Comparison of ENCODE assay signal across 35 cellular contexts in the genomic region with DNA sequence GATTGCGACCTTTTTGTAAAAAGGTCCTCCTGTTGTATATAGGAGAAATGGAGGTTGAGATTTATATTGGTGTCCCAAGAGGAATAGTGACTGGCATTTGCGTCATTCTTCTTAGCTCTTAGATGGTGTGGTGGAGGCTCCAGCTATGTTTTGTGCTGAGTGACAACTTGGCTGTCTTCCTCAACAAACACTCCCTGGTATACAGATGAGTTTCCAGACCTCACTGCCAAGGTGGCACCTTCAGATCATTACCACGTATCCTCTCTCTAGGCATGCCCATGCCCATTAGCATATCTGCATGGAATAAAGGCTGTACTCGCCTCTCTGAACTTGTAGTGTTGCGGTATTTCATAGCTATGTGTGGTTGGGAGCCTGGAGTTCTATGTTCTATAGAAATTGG.
"Had no signal": no experiment of that assay in that cellular context is flagged by ENCODE, and none has a peak within 500 bp of the region (broad histone marks: within the 10 kb centered on the region; RNA-seq: fewer than 3 reads in every experiment).

No MANE protein-coding gene starts in this region.

- H3K9me3 ChIP-seq: adrenal gland, body of pancreas had no signal

- H3K4me3 Mint-ChIP-seq: activated naive CD4-positive, alpha-beta T cell treated with anti-CD3 and anti-CD28 coated beads for 36 hours; activated naive CD4-positive, alpha-beta T cell treated with anti-CD3 and anti-CD28 coated beads, Interleukin-2, amount 10 ng/mL, durations not matched to agents 7 days and 5 days; activated naive CD4-positive, alpha-beta T cell treated with anti-CD3 and anti-CD28 coated beads, Interleukin-2, amount 50 U/mL, for 24 hours; activated naive CD8-positive, alpha-beta T cell; activated naive CD8-positive, alpha-beta T cell treated with anti-CD3 and anti-CD28 coated beads for 36 hours; activated naive CD8-positive, alpha-beta T cell treated with anti-CD3 and anti-CD28 coated beads, Interleukin-2, amount 10 ng/mL, durations not matched to agents 7 days and 5 days; activated naive CD8-positive, alpha-beta T cell treated with anti-CD3 and anti-CD28 coated beads, Interleukin-2, amount 50 U/mL, for 24 hours; activated T-cell treated with anti-CD3 and anti-CD28 coated beads, Interleukin-2, amount 50 U/mL, for 24 hours; activated T-cell treated with anti-CD3 and anti-CD28 coated beads, Interleukin-2, amount 50 U/mL, for 72 hours; activated T-helper 1 cell treated with anti-CD3 and anti-CD28 coated beads, Interleukin-12 subunit alpha, Interleukin-12 subunit beta, Interleukin-2, Interleukin-4 antibody, amounts not matched to agents 30 ng/mL and 10 ng/mL and 1 ng/mL, durations not matched to agents 14 hours and 24 hours and 36 hours; activated T-helper 17 cell treated with anti-CD3 and anti-CD28 coated beads, Interleukin-2, amount 50 U/mL, for 72 hours; brain; central memory CD8-positive, alpha-beta T cell had no signal

- ATAC-seq: activated naive CD4-positive, alpha-beta T cell treated with anti-CD3 and anti-CD28 coated beads, Interleukin-2, amount 50 U/mL, for 72 hours; activated naive CD8-positive, alpha-beta T cell treated with anti-CD3 and anti-CD28 coated beads, Interleukin-2, amount 50 U/mL, for 24 hours; activated T-cell treated with anti-CD3 and anti-CD28 coated beads, Interleukin-2, amount 50 U/mL, for 72 hours; activated T-helper 17 cell treated with anti-CD3 and anti-CD28 coated beads, Interleukin-2, amount 50 U/mL, for 72 hours; body of pancreas had no signal

- H3K36me3 ChIP-seq: breast epithelium had no signal

- H3K4me3 ChIP-seq: adrenal gland, ascending aorta, body of pancreas, breast epithelium, cardiac muscle cell had no signal

- H3K4me1 ChIP-seq: adrenal gland, ascending aorta, body of pancreas, breast epithelium had no signal

- H3K27me3 ChIP-seq: adrenal gland, ascending aorta, body of pancreas, brain microvascular endothelial cell, breast epithelium, cardiac muscle cell had no signal

- H3K27ac ChIP-seq: adrenal gland, ascending aorta, body of pancreas, brain microvascular endothelial cell, breast epithelium, cardiac muscle cell had no signal

- DNase-seq: activated effector memory CD4-positive, alpha-beta T cell treated with anti-CD3 and anti-CD28 coated beads, Interleukin-2, amount 50 U/mL, for 16 hours; activated effector memory CD4-positive, alpha-beta T cell treated with Interleukin-2 at 50 U/mL for 16 hours; activated gamma-delta T cell; activated gamma-delta T cell treated with Interleukin-2 at 50 U/mL for 16 hours; activated naive CD4-positive, alpha-beta T cell; activated naive CD4-positive, alpha-beta T cell treated with anti-CD3 and anti-CD28 coated beads for 36 hours; activated naive CD4-positive, alpha-beta T cell treated with anti-CD3 and anti-CD28 coated beads, Interleukin-2, amount 10 ng/mL, durations not matched to agents 7 days and 5 days; activated naive CD4-positive, alpha-beta T cell treated with anti-CD3 and anti-CD28 coated beads, Interleukin-2, amount 50 U/mL, for 16 hours; activated naive CD4-positive, alpha-beta T cell treated with Interleukin-2 at 50 U/mL for 16 hours; activated naive CD8-positive, alpha-beta T cell treated with anti-CD3 and anti-CD28 coated beads for 36 hours; activated naive CD8-positive, alpha-beta T cell treated with anti-CD3 and anti-CD28 coated beads, Interleukin-2, amount 10 ng/mL, durations not matched to agents 7 days and 5 days; activated naive CD8-positive, alpha-beta T cell treated with anti-CD3 and anti-CD28 coated beads, Interleukin-2, amount 50 U/mL, for 24 hours; activated T-cell treated with anti-CD3 and anti-CD28 coated beads, Interleukin-2, amount 50 U/mL, for 1 hour; activated T-cell treated with anti-CD3 and anti-CD28 coated beads, Interleukin-2, amount 50 U/mL, for 24 hours; activated T-cell treated with anti-CD3 and anti-CD28 coated beads, Interleukin-2, amount 50 U/mL, for 48 hours; activated T-cell treated with anti-CD3 and anti-CD28 coated beads, Interleukin-2, amount 50 U/mL, for 72 hours; adrenal gland; amniotic stem cell; amygdala; aorta; body of pancreas; brain microvascular endothelial cell; caudate nucleus; central memory CD4-positive, alpha-beta T cell; cerebellar nuclear complex had no signal

- H3K4me1 Mint-ChIP-seq: activated naive CD4-positive, alpha-beta T cell treated with anti-CD3 and anti-CD28 coated beads, Interleukin-2, amount 10 ng/mL, durations not matched to agents 7 days and 5 days; activated naive CD4-positive, alpha-beta T cell treated with anti-CD3 and anti-CD28 coated beads, Interleukin-2, amount 50 U/mL, for 24 hours; activated naive CD8-positive, alpha-beta T cell treated with anti-CD3 and anti-CD28 coated beads for 36 hours; activated naive CD8-positive, alpha-beta T cell treated with anti-CD3 and anti-CD28 coated beads, Interleukin-2, amount 10 ng/mL, durations not matched to agents 7 days and 5 days; activated naive CD8-positive, alpha-beta T cell treated with anti-CD3 and anti-CD28 coated beads, Interleukin-2, amount 50 U/mL, for 24 hours; activated T-helper 17 cell treated with anti-CD3 and anti-CD28 coated beads, Interleukin-2, amount 50 U/mL, for 72 hours; brain; central memory CD8-positive, alpha-beta T cell had no signal

- H3K27me3 Mint-ChIP-seq: activated naive CD4-positive, alpha-beta T cell treated with anti-CD3 and anti-CD28 coated beads, Interleukin-2, amount 10 ng/mL, durations not matched to agents 7 days and 5 days; activated naive CD4-positive, alpha-beta T cell treated with anti-CD3 and anti-CD28 coated beads, Interleukin-2, amount 50 U/mL, for 24 hours; activated naive CD8-positive, alpha-beta T cell; activated naive CD8-positive, alpha-beta T cell treated with anti-CD3 and anti-CD28 coated beads for 36 hours; activated naive CD8-positive, alpha-beta T cell treated with anti-CD3 and anti-CD28 coated beads, Interleukin-2, amount 10 ng/mL, durations not matched to agents 7 days and 5 days; activated naive CD8-positive, alpha-beta T cell treated with anti-CD3 and anti-CD28 coated beads, Interleukin-2, amount 50 U/mL, for 24 hours; activated T-cell treated with anti-CD3 and anti-CD28 coated beads, Interleukin-2, amount 50 U/mL, for 24 hours; activated T-helper 17 cell treated with anti-CD3 and anti-CD28 coated beads, Interleukin-2, amount 50 U/mL, for 72 hours; brain; central memory CD8-positive, alpha-beta T cell had no signal
